Comparison of ENCODE assay signal across 9 cellular contexts in genomic region chr1:156599811-156600210, GRCh38. TPM values are rescaled to one million over a fixed set of nuclear protein-coding genes. Genes with fewer than 3 reads are reported as not detected.
DNase-seq lines count a peak whose midpoint lies in the region; TF ChIP-seq lines count a peak whose summit lies in the region.
"Had no signal": no experiment of that assay in that cellular context is flagged by ENCODE, and none has a peak within 500 bp of the region (broad histone marks: within the 10 kb centered on the region; RNA-seq: fewer than 3 reads in every experiment).

No MANE protein-coding gene starts in this region.

- peaks cover 42% of the 10 kb centered on the region for H3K79me2 ChIP-seq in KMS-11 (ENCODE audit: insufficient read depth, low read depth)

- peaks cover 28% of the 10 kb centered on the region for H3K4me1 ChIP-seq in KMS-11 (ENCODE audit: low read depth, poor library complexity, severe bottlenecking)

- H4K20me1 ChIP-seq in KMS-11 (ENCODE audit: insufficient read depth) = no peaks in the 10 kb centered on the region

- peaks cover 35% of the 10 kb centered on the region for H3K36me3 Mint-ChIP-seq in activated CD4-positive, alpha-beta memory T cell treated with anti-CD3 and anti-CD28 coated beads, Interleukin-2, amount 10 ng/mL, durations not matched to agents 7 days and 5 days (ENCODE audit: low read depth)
- peaks cover 13% of the 10 kb centered on the region for H3K36me3 Mint-ChIP-seq in neural crest cell (ENCODE audit: low read depth)

- H3K27ac Mint-ChIP-seq in activated CD4-positive, alpha-beta memory T cell treated with anti-CD3 and anti-CD28 coated beads, Interleukin-2, amount 10 ng/mL, durations not matched to agents 7 days and 5 days = no peak overlapping the region
- no peak overlapping the region for H3K27ac Mint-ChIP-seq in neural crest cell (ENCODE audit: unreplicated experiment)

- peaks cover 40% of the 10 kb centered on the region for H3K4me1 Mint-ChIP-seq in activated CD4-positive, alpha-beta memory T cell treated with anti-CD3 and anti-CD28 coated beads, Interleukin-2, amount 10 ng/mL, durations not matched to agents 7 days and 5 days
- H3K4me1 Mint-ChIP-seq in neural crest cell = peaks cover 35% of the 10 kb centered on the region

- DNase-seq in DMS 273 (lab: John Stamatoyannopoulos, UW; ENCODE audit: unreplicated experiment) (peak; percentile 57), DMS 273 treated with DMSO at 0.1 percent for 48 hours (lab: John Stamatoyannopoulos, UW) (no peak), neural crest cell (ENCODE audit: low read depth, low spot score) (no peak), middle frontal gyrus (ENCODE audit: extremely low spot score, low spot score) (no peak), HPDE6-E6E7 (ENCODE audit: extremely low spot score) (no peak), globus pallidus (ENCODE audit: low spot score) (no peak)
- DNase-seq in activated CD4-positive, alpha-beta memory T cell treated with anti-CD3 and anti-CD28 coated beads, Interleukin-2, amount 10 ng/mL, durations not matched to agents 7 days and 5 days = no peak

- POLR2A ChIA-PET in activated CD4-positive, alpha-beta memory T cell treated with anti-CD3 and anti-CD28 coated beads, Interleukin-2, amount 10 ng/mL, durations not matched to agents 7 days and 5 days (lab: Charles Lee) = interaction anchor here (1.0 to 4.0 kb wide), 7 partner anchors 9 to 211 kb away, joined by 3 to 45 read pairs (median 3); partner anchors contain the start of gene NAXE

- H3K36me3 ChIP-seq in KMS-11 (ENCODE audit: insufficient read depth) = peaks cover 28% of the 10 kb centered on the region; the same call in 1 of the 2 replicates

- peak overlapping the region; percentile 99 for H3K4me3 ChIP-seq in KMS-11 (IDR thresholded peaks at IDR 0.05; ENCODE audit: insufficient read depth, low read depth, low read length)

- peak overlapping the region; percentile 77 for H3K4me2 ChIP-seq in KMS-11

- H3K4me3 Mint-ChIP-seq in activated CD4-positive, alpha-beta memory T cell treated with anti-CD3 and anti-CD28 coated beads, Interleukin-2, amount 10 ng/mL, durations not matched to agents 7 days and 5 days = peak overlapping the region; percentile 98
- peak overlapping the region; percentile 92 for H3K4me3 Mint-ChIP-seq in neural crest cell

- TF ChIP-seq CTCF in KMS-11 (conservative IDR thresholded peaks at IDR 0.05; ENCODE audit: low read depth, low read length) (peak; percentile 85), neural crest cell (conservative IDR thresholded peaks at IDR 0.05) (peak; percentile 15)

- H3K27me3 Mint-ChIP-seq in activated CD4-positive, alpha-beta memory T cell treated with anti-CD3 and anti-CD28 coated beads, Interleukin-2, amount 10 ng/mL, durations not matched to agents 7 days and 5 days = no peaks in the 10 kb centered on the region
- H3K27me3 Mint-ChIP-seq in neural crest cell (ENCODE audit: low read depth) = no peaks in the 10 kb centered on the region

- no peaks in the 10 kb centered on the region for H3K9me3 Mint-ChIP-seq in activated CD4-positive, alpha-beta memory T cell treated with anti-CD3 and anti-CD28 coated beads, Interleukin-2, amount 10 ng/mL, durations not matched to agents 7 days and 5 days
- no peaks in the 10 kb centered on the region for H3K9me3 Mint-ChIP-seq in neural crest cell

- H3K27me3 ChIP-seq in KMS-11 (ENCODE audit: insufficient read depth, low read depth) = no peaks in the 10 kb centered on the region

- H2AFZ ChIP-seq in KMS-11 (ENCODE audit: low read depth) = no peak overlapping the region

- CTCF ChIA-PET in activated CD4-positive, alpha-beta memory T cell treated with anti-CD3 and anti-CD28 coated beads, Interleukin-2, amount 10 ng/mL, durations not matched to agents 7 days and 5 days (lab: Charles Lee) = interaction anchor here (0.6 to 2.5 kb wide), 7 partner anchors 9 to 452 kb away, joined by 3 to 10 read pairs (median 4); partner anchors contain the start of gene MEF2D

- H3K9ac ChIP-seq in KMS-11 = no peak overlapping the region; the same call in 1 of the 2 replicates

- H3K27ac ChIP-seq in KMS-11 = peak overlapping the region; percentile 77; the same call in 1 of the 2 replicates

RNA-seq across cellular contexts. Expression of gene GPATCH4, which starts 1.5 kb away (rescaled TPM):
- total RNA-seq in activated CD4-positive, alpha-beta memory T cell treated with anti-CD3 and anti-CD28 coated beads, Interleukin-2, amount 10 ng/mL, durations not matched to agents 7 days and 5 days = 10 to 100 TPM; 19.0 to 20.6 TPM
- total RNA-seq in neural crest cell = 40.6 and 41.2 TPM in 2 replicates

RNA-seq across cellular contexts. Expression of gene NAXE, which starts 8.2 kb away (rescaled TPM):
- total RNA-seq in activated CD4-positive, alpha-beta memory T cell treated with anti-CD3 and anti-CD28 coated beads, Interleukin-2, amount 10 ng/mL, durations not matched to agents 7 days and 5 days = 10 to 100 TPM; 45.3 to 46.1 TPM
- total RNA-seq in neural crest cell = 76.5 and 80.6 TPM in 2 replicates

RNA-seq across cellular contexts. Expression of gene HAPLN2, which starts 19.4 kb away (rescaled TPM):
- not detected for total RNA-seq in activated CD4-positive, alpha-beta memory T cell treated with anti-CD3 and anti-CD28 coated beads, Interleukin-2, amount 10 ng/mL, durations not matched to agents 7 days and 5 days
- 0.70 and 0.91 TPM in 2 replicates for total RNA-seq in neural crest cell

RNA-seq across cellular contexts. Expression of gene TTC24, which starts 20.3 kb away (rescaled TPM):
- total RNA-seq in activated CD4-positive, alpha-beta memory T cell treated with anti-CD3 and anti-CD28 coated beads, Interleukin-2, amount 10 ng/mL, durations not matched to agents 7 days and 5 days = under 1 TPM in 1 of 2 experiments, not detected in 1; 0.38 TPM
- not detected in 2 replicates for total RNA-seq in neural crest cell
- total RNA-seq: A172 had no signal

RNA-seq across cellular contexts. Expression of gene IQGAP3, which starts 27.4 kb away (rescaled TPM):
- 10 to 100 TPM; 18.4 to 19.7 TPM for total RNA-seq in activated CD4-positive, alpha-beta memory T cell treated with anti-CD3 and anti-CD28 coated beads, Interleukin-2, amount 10 ng/mL, durations not matched to agents 7 days and 5 days
- 43.1 and 43.5 TPM in 2 replicates for total RNA-seq in neural crest cell
